In the genomic region with DNA sequence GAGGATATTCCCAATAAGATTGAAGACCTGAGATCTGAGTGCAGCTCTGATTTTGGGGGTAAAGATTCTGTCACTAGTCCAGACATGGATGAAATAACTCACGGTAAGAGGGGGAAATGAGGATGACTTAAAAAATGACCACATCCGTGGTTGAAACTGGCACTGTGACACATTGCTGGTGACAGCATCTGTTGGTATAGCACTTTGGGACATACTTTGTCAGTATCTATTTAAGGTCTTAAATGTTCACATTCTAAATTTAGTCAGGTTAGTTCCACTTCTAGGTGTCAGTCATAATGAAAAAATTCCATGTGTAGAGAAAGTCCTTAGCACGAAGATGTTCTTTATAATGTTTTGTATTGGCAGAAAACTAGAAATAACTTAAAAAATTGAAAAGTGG, we compare ENCODE assay signal across 14 cellular contexts.
DNase-seq lines count a peak whose midpoint lies in the region; ATAC-seq and TF ChIP-seq lines count a peak whose summit lies in the region.
"Had no signal": no experiment of that assay in that cellular context is flagged by ENCODE, and none has a peak within 500 bp of the region (broad histone marks: within the 10 kb centered on the region; RNA-seq: fewer than 3 reads in every experiment).

No MANE protein-coding gene starts in this region.

- ATAC-seq in GM19043 (IDR thresholded peaks at IDR 0.05; ENCODE audit: low read depth, unreplicated experiment) (peak; percentile 68), HG03175 (IDR thresholded peaks at IDR 0.05; ENCODE audit: unreplicated experiment) (peak; percentile 89), foreskin keratinocyte (no peak)
- ATAC-seq: HCT116, T-helper 17 cell had no signal

- H3K27ac ChIP-seq in tibial artery (no peak overlapping the region), foreskin keratinocyte (no peak overlapping the region)

- H3K27me3 ChIP-seq in GM06990 (replicated peaks; ENCODE audit: control insufficient read depth, insufficient read depth, low read length) (no peaks in the 10 kb centered on the region), tibial artery (no peaks in the 10 kb centered on the region), foreskin keratinocyte (no peaks in the 10 kb centered on the region)

- H3K4me3 Mint-ChIP-seq in activated T-helper 2 cell treated with anti-CD3 and anti-CD28 coated beads, Interferon-gamma antibody, Interleukin-2, Interleukin-4, amounts not matched to agents 10 μg/mL and 5 μg/mL and 100 μg/mL, durations not matched to agents 14 hours and 24 hours and 36 hours (ENCODE audit: low read depth), result no peak overlapping the region
- H3K4me3 Mint-ChIP-seq: brain, naive B cell, T-helper 17 cell had no signal

- peaks cover 65% of the 10 kb centered on the region for H3K36me3 Mint-ChIP-seq in activated T-helper 2 cell treated with anti-CD3 and anti-CD28 coated beads, Interferon-gamma antibody, Interleukin-2, Interleukin-4, amounts not matched to agents 10 μg/mL and 5 μg/mL and 100 μg/mL, durations not matched to agents 14 hours and 24 hours and 36 hours (ENCODE audit: low read depth)

- H3K36me3 ChIP-seq in GM06990 (ENCODE audit: control insufficient read depth, insufficient read depth, low read length) (peaks cover 10% of the 10 kb centered on the region), tibial artery (peaks cover 63 to 81% (median 72%) of the 10 kb centered on the region in 3 donors)

- peak; percentile 46 for DNase-seq in GM06990 (ENCODE audit: extremely low read depth, insufficient read length)
- DNase-seq in activated T-helper 2 cell treated with anti-CD3 and anti-CD28 coated beads, Interferon-gamma antibody, Interleukin-2, Interleukin-4, amounts not matched to agents 10 μg/mL and 5 μg/mL and 100 μg/mL, durations not matched to agents 14 hours and 24 hours and 36 hours (ENCODE audit: low spot score), result no peak
- no peak for DNase-seq in SKM-1 (lab: John Stamatoyannopoulos, UW; ENCODE audit: unreplicated experiment)
- DNase-seq in tibial artery, result no peak
- DNase-seq in NCI-H1417 treated with DMSO at 0.1 percent for 48 hours (lab: John Stamatoyannopoulos, UW), result no peak
- DNase-seq in foreskin keratinocyte, result no peak
- DNase-seq: DMS 273 treated with DMSO at 0.1 percent for 48 hours, naive B cell, NCI-H1105 treated with DMSO at 0.1 percent for 48 hours, T-helper 17 cell had no signal

- TF ChIP-seq CTCF in GM06990 (IDR thresholded peaks at IDR 0.05; ENCODE audit: insufficient read depth, low read length, poor library complexity, severe bottlenecking), result no peak
- TF ChIP-seq CTCF in tibial artery (IDR thresholded peaks at IDR 0.05), result no peak
- TF ChIP-seq CTCF in foreskin keratinocyte (conservative IDR thresholded peaks at IDR 0.05), result no peak

- H3K9me3 Mint-ChIP-seq in activated T-helper 2 cell treated with anti-CD3 and anti-CD28 coated beads, Interferon-gamma antibody, Interleukin-2, Interleukin-4, amounts not matched to agents 10 μg/mL and 5 μg/mL and 100 μg/mL, durations not matched to agents 14 hours and 24 hours and 36 hours, result no peaks in the 10 kb centered on the region
- H3K9me3 Mint-ChIP-seq: brain, naive B cell had no signal

- H3K4me1 ChIP-seq in tibial artery, result peaks cover 0 to 8% (median 0%) of the 10 kb centered on the region in 4 donors
- H3K4me1 ChIP-seq in foreskin keratinocyte, result no peaks in the 10 kb centered on the region

- H3K27me3 Mint-ChIP-seq in activated T-helper 2 cell treated with anti-CD3 and anti-CD28 coated beads, Interferon-gamma antibody, Interleukin-2, Interleukin-4, amounts not matched to agents 10 μg/mL and 5 μg/mL and 100 μg/mL, durations not matched to agents 14 hours and 24 hours and 36 hours (ENCODE audit: low read depth), result no peaks in the 10 kb centered on the region
- H3K27me3 Mint-ChIP-seq: naive B cell, T-helper 17 cell had no signal

- intact Hi-C loops in activated T-helper 2 cell treated with anti-CD3 and anti-CD28 coated beads, Interferon-gamma antibody, Interleukin-2, Interleukin-4, amounts not matched to agents 10 μg/mL and 5 μg/mL and 100 μg/mL, durations not matched to agents 14 hours and 24 hours and 36 hours (cut with micrococcal nuclease), result loop anchor here (5.0 kb wide), 2 partner anchors 90 to 200 kb away; a partner anchor contains a TSS
- intact Hi-C loops in tibial artery (cut with DNase I; ENCODE audit: low total_unique reads), result no loop called here

- peak overlapping the region; percentile 19 for H3K27ac Mint-ChIP-seq in activated T-helper 2 cell treated with anti-CD3 and anti-CD28 coated beads, Interferon-gamma antibody, Interleukin-2, Interleukin-4, amounts not matched to agents 10 μg/mL and 5 μg/mL and 100 μg/mL, durations not matched to agents 14 hours and 24 hours and 36 hours
- H3K27ac Mint-ChIP-seq: brain had no signal

- H3K4me3 ChIP-seq in GM06990 (replicated peaks; ENCODE audit: low read depth, low read length), result no peak overlapping the region
- H3K4me3 ChIP-seq in tibial artery, result no peak overlapping the region

- peaks cover 13% of the 10 kb centered on the region for H3K4me1 Mint-ChIP-seq in activated T-helper 2 cell treated with anti-CD3 and anti-CD28 coated beads, Interferon-gamma antibody, Interleukin-2, Interleukin-4, amounts not matched to agents 10 μg/mL and 5 μg/mL and 100 μg/mL, durations not matched to agents 14 hours and 24 hours and 36 hours (ENCODE audit: low read depth)
- H3K4me1 Mint-ChIP-seq: brain, naive B cell, T-helper 17 cell had no signal

- no peaks in the 10 kb centered on the region for H3K9me3 ChIP-seq in tibial artery
